Comparison of ENCODE assay signal across 1 cellular context in genomic region chr3:132549890-132550578, GRCh38.
TF ChIP-seq lines count a peak whose summit lies in the region.

No MANE protein-coding gene starts in this region.

TF ChIP-seq in K562, 482 proteins besides CTCF, POLR2A, EP300 and RAD21 (continued from another document):
- TF ChIP-seq CUX1 (CRISPR knock-in tag; IDR thresholded peaks at IDR 0.05) (no peak), NFXL1 (CRISPR knock-in tag; IDR thresholded peaks at IDR 0.05) (no peak), SMAD3 (CRISPR knock-in tag; conservative IDR thresholded peaks at IDR 0.05) (no peak), ZNF707 (CRISPR knock-in tag; conservative IDR thresholded peaks at IDR 0.05) (no peak), SNIP1 (IDR thresholded peaks at IDR 0.05; ENCODE audit: low read depth) (no peak), FIP1L1 (IDR thresholded peaks at IDR 0.05; ENCODE audit: low read depth, low read length, poor library complexity, severe bottlenecking) (no peak), SRSF9 (IDR thresholded peaks at IDR 0.05; ENCODE audit: borderline replicate concordance, low read depth, low read length) (no peak), ZNF253 (CRISPR knock-in tag; conservative IDR thresholded peaks at IDR 0.05) (no peak), SP1 (CRISPR knock-in tag; IDR thresholded peaks at IDR 0.05) (no peak), SRF (CRISPR knock-in tag; IDR thresholded peaks at IDR 0.05) (no peak), ETV1 (tag; conservative IDR thresholded peaks at IDR 0.05; ENCODE audit: low read depth) (no peak), U2AF1 (optimal IDR thresholded peaks at IDR 0.05; ENCODE audit: low read depth, low read length) (no peak), POLR2B (IDR thresholded peaks at IDR 0.05; ENCODE audit: low read depth, partially characterized antibody) (no peak), CHD4 (IDR thresholded peaks at IDR 0.05; ENCODE audit: insufficient read depth, insufficient replicate concordance, low read depth, low read length, poor library complexity, severe bottlenecking) (no peak), MCM5 (IDR thresholded peaks at IDR 0.05; ENCODE audit: low read depth) (no peak), CBFA2T2 (conservative IDR thresholded peaks at IDR 0.05) (no peak)
